ENCODE assay signal across 16 cellular contexts in genomic region chr12:55412138-55412537, GRCh38. TPM values are rescaled to one million over a fixed set of nuclear protein-coding genes. Genes with fewer than 3 reads are reported as not detected.
"Had no signal": no experiment of that assay in that cellular context is flagged by ENCODE, and none has a peak within 500 bp of the region (broad histone marks: within the 10 kb centered on the region; RNA-seq: fewer than 3 reads in every experiment).

No MANE protein-coding gene starts in this region.

RNA-seq across cellular contexts. Expression of gene OR6C65, which starts 11.8 kb away (rescaled TPM):
- total RNA-seq: stomach, subcutaneous adipose tissue, suprapubic skin, temporal lobe, testis, thoracic aorta, thyroid gland, tibial nerve, transverse colon, upper lobe of left lung, upper lobe of right lung, ureter, urinary bladder, uterus, vagina had no signal
- polyA plus RNA-seq: stomach, urinary bladder had no signal

RNA-seq across cellular contexts. Expression of gene OR6C76, which starts 13.9 kb away (rescaled TPM):
- total RNA-seq: stomach, subcutaneous adipose tissue, suprapubic skin, temporal lobe, testis, thoracic aorta, thyroid gland, tibial nerve, transverse colon, upper lobe of left lung, upper lobe of right lung, ureter, urinary bladder, uterus, vagina had no signal
- polyA plus RNA-seq: stomach, thymus, urinary bladder had no signal

RNA-seq across cellular contexts. Expression of gene OR6C2, which starts 31.7 kb away (rescaled TPM):
- total RNA-seq: stomach, subcutaneous adipose tissue, temporal lobe, thoracic aorta, thyroid gland, tibial nerve, upper lobe of right lung, uterus, vagina had no signal
- polyA plus RNA-seq: stomach, thymus, urinary bladder had no signal

RNA-seq across cellular contexts. Expression of gene OR6C75, which starts 49.4 kb away (rescaled TPM):
- total RNA-seq: stomach, subcutaneous adipose tissue, suprapubic skin, temporal lobe, thoracic aorta, thyroid gland, tibial nerve, transverse colon, upper lobe of left lung, upper lobe of right lung, ureter, urinary bladder, uterus, vagina had no signal
- polyA plus RNA-seq: stomach, thymus, urinary bladder had no signal

RNA-seq across cellular contexts. Expression of gene OR6C70, which starts 57.8 kb away (rescaled TPM):
- total RNA-seq: stomach, subcutaneous adipose tissue, suprapubic skin, temporal lobe, testis, thoracic aorta, thyroid gland, tibial nerve, transverse colon, upper lobe of left lung, upper lobe of right lung, ureter, urinary bladder, uterus, vagina had no signal
- polyA plus RNA-seq: stomach, thymus, urinary bladder had no signal
